21 cellular contexts compared by ENCODE assay signal in the genomic region with DNA sequence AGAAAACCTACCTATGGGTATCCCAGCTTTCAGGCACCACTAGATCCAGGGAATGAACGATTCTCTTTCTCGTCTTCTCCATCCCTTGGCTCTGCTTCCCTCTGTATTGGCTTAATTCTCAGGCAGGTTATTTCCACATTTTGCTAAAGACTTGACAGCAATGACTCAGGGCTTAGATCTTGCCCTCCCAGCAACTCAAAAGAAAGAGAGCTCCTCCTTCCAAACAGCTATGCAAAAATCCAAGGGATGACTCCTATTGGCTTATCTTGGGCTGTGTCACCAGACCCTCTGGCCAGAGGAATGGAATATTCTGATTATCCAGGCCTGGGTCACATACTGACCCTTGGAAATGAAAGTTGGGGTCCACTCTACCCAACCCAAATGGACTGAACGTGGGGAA.
"Had no signal": no experiment of that assay in that cellular context is flagged by ENCODE, and none has a peak within 500 bp of the region (broad histone marks: within the 10 kb centered on the region; RNA-seq: fewer than 3 reads in every experiment).

No MANE protein-coding gene starts in this region.

- H3K36me3 ChIP-seq: gastrocnemius medialis, spleen, thyroid gland had no signal

- H3K4me1 ChIP-seq: gastrocnemius medialis, spleen had no signal

- H3K27me3 Mint-ChIP-seq: activated T-helper 17 cell treated with anti-CD3 and anti-CD28 coated beads, Interleukin-2, amount 50 U/mL, for 72 hours; progenitor cell of endocrine pancreas had no signal

- DNase-seq: activated CD8-positive, alpha-beta memory T cell treated with anti-CD3 and anti-CD28 coated beads for 24 hours; activated CD8-positive, alpha-beta memory T cell treated with anti-CD3 and anti-CD28 coated beads, Interleukin-2, amount 50 U/mL, for 4 hours; activated naive CD4-positive, alpha-beta T cell; activated naive CD8-positive, alpha-beta T cell treated with anti-CD3 and anti-CD28 coated beads for 36 hours; activated T-cell treated with anti-CD3 and anti-CD28 coated beads, Interleukin-2, amount 50 U/mL, for 24 hours; cerebellar nuclear complex; erythroblast; gastrocnemius medialis; head of caudate nucleus; left cardiac atrium; mucosa of descending colon; spleen; stimulated activated CD4-positive, alpha-beta T cell treated with anti-CD3 and anti-CD28 coated beads, Interleukin-4, amount 100 ng/mL, for 24 hours; stimulated activated naive CD4-positive, alpha-beta T cell treated with Interleukin-2 at 50 U/mL for 16 hours; T-helper 9 cell; thyroid gland had no signal

- ATAC-seq: gastrocnemius medialis, left cardiac atrium, mucosa of descending colon, WTC11 had no signal

- H3K27me3 ChIP-seq: gastrocnemius medialis, spleen, thyroid gland had no signal

- H3K27ac ChIP-seq: coronary artery, gastrocnemius medialis, spleen, thyroid gland had no signal

- H3K36me3 Mint-ChIP-seq: activated naive CD8-positive, alpha-beta T cell treated with anti-CD3 and anti-CD28 coated beads for 36 hours; memory B cell; WTC11 had no signal

- H3K9me3 Mint-ChIP-seq: activated T-cell treated with anti-CD3 and anti-CD28 coated beads, Interleukin-2, amount 50 U/mL, for 24 hours; activated T-helper 17 cell treated with anti-CD3 and anti-CD28 coated beads, Interleukin-2, amount 50 U/mL, for 72 hours; WTC11 had no signal

- H3K27ac Mint-ChIP-seq: activated naive CD8-positive, alpha-beta T cell treated with anti-CD3 and anti-CD28 coated beads for 36 hours; activated T-cell treated with anti-CD3 and anti-CD28 coated beads, Interleukin-2, amount 50 U/mL, for 24 hours; activated T-helper 17 cell treated with anti-CD3 and anti-CD28 coated beads, Interleukin-2, amount 50 U/mL, for 72 hours; memory B cell; progenitor cell of endocrine pancreas; WTC11 had no signal

- H3K4me3 ChIP-seq: coronary artery, gastrocnemius medialis, mucosa of descending colon, spleen, thyroid gland had no signal

- H3K4me3 Mint-ChIP-seq: activated naive CD8-positive, alpha-beta T cell treated with anti-CD3 and anti-CD28 coated beads for 36 hours; activated T-cell treated with anti-CD3 and anti-CD28 coated beads, Interleukin-2, amount 50 U/mL, for 24 hours; activated T-helper 17 cell treated with anti-CD3 and anti-CD28 coated beads, Interleukin-2, amount 50 U/mL, for 72 hours; memory B cell; WTC11 had no signal

- H3K9me3 ChIP-seq: gastrocnemius medialis, mucosa of descending colon, spleen, thyroid gland had no signal

- H3K4me1 Mint-ChIP-seq: activated naive CD8-positive, alpha-beta T cell treated with anti-CD3 and anti-CD28 coated beads for 36 hours; activated T-helper 17 cell treated with anti-CD3 and anti-CD28 coated beads, Interleukin-2, amount 50 U/mL, for 72 hours; memory B cell had no signal
